ENCODE assay signal across 8 cellular contexts in genomic region chr4:112515278-112516075, GRCh38. TPM values are rescaled to one million over a fixed set of nuclear protein-coding genes. Genes with fewer than 3 reads are reported as not detected.
DNase-seq lines count a peak whose midpoint lies in the region; ATAC-seq and TF ChIP-seq lines count a peak whose summit lies in the region.

No MANE protein-coding gene starts in this region.

- H3K27me3 Mint-ChIP-seq in natural killer cell treated with Interleukin-12 subunit alpha and Interleukin-12 subunit beta and Interleukin-15 and Interleukin-18, amount 100 ng/mL, for 72 hours = peaks cover 74 to 89% of the 10 kb centered on the region in 2 donors

- H3K4me3 Mint-ChIP-seq in natural killer cell treated with Interleukin-12 subunit alpha and Interleukin-12 subunit beta and Interleukin-15 and Interleukin-18, amount 100 ng/mL, for 72 hours = peak overlapping the region; percentile 91

- no peak for TF ChIP-seq POLR2A in esophagus squamous epithelium (IDR thresholded peaks at IDR 0.05)

- H3K36me3 Mint-ChIP-seq in natural killer cell treated with Interleukin-12 subunit alpha and Interleukin-12 subunit beta and Interleukin-15 and Interleukin-18, amount 100 ng/mL, for 72 hours = peaks cover 24% of the 10 kb centered on the region

- TF ChIP-seq CTCF in esophagus squamous epithelium (IDR thresholded peaks at IDR 0.05) = no peak

- H3K4me1 Mint-ChIP-seq in natural killer cell treated with Interleukin-12 subunit alpha and Interleukin-12 subunit beta and Interleukin-15 and Interleukin-18, amount 100 ng/mL, for 72 hours (ENCODE audit: low read depth in 2 of 2) = peaks cover 38 to 42% of the 10 kb centered on the region in 2 donors

- no peaks in the 10 kb centered on the region for H3K36me3 ChIP-seq in HUES48 (ENCODE audit: control insufficient read depth, insufficient read depth, low read length)
- no peaks in the 10 kb centered on the region for H3K36me3 ChIP-seq in esophagus squamous epithelium

- H3K27ac Mint-ChIP-seq in natural killer cell treated with Interleukin-12 subunit alpha and Interleukin-12 subunit beta and Interleukin-15 and Interleukin-18, amount 100 ng/mL, for 72 hours = no peak overlapping the region

- H3K9me3 Mint-ChIP-seq in natural killer cell treated with Interleukin-12 subunit alpha and Interleukin-12 subunit beta and Interleukin-15 and Interleukin-18, amount 100 ng/mL, for 72 hours = no peaks in the 10 kb centered on the region

- intact Hi-C loops in esophagus squamous epithelium (cut with DNase I) = no loop called here

- H3K4me1 ChIP-seq in HUES48 (ENCODE audit: control insufficient read depth, insufficient read depth, low read length) (peaks cover 43% of the 10 kb centered on the region), esophagus squamous epithelium (peaks cover 32 to 59% (median 35%) of the 10 kb centered on the region in 3 donors)

- H3K9ac ChIP-seq in HUES48 (ENCODE audit: low read depth, low read length) = no peak overlapping the region

- ATAC-seq in GM21526 (IDR thresholded peaks at IDR 0.05; ENCODE audit: low FRiP score, unreplicated experiment) = peak; percentile 35
- peak; percentile 75 to 82 for ATAC-seq in natural killer cell treated with Interleukin-12 subunit alpha and Interleukin-12 subunit beta and Interleukin-15 and Interleukin-18, amount 100 ng/mL, for 72 hours

- WGBS in esophagus squamous epithelium, 2 donors = 1% methylated on average over 15 to 18 of the region's 87 CpGs

- DNase-seq in NCI-H2029 treated with DMSO at 0.1 percent for 48 hours (lab: John Stamatoyannopoulos, UW) (peak; percentile 13), NCI-H2029 (lab: John Stamatoyannopoulos, UW) (no peak), UCSD-AML1 (lab: John Stamatoyannopoulos, UW; ENCODE audit: unreplicated experiment) (peak; percentile 54), esophagus squamous epithelium (lab: John Stamatoyannopoulos, UW) (peak; percentile 1), cerebellar cortex (ENCODE audit: low spot score) (no peak)
- no peak for DNase-seq in natural killer cell treated with Interleukin-12 subunit alpha and Interleukin-12 subunit beta and Interleukin-15 and Interleukin-18, amount 100 ng/mL, for 72 hours (ENCODE audit: low spot score)

- H3K4me3 ChIP-seq in HUES48 (ENCODE audit: low read depth, low read length) = peak overlapping the region; percentile 66
- H3K4me3 ChIP-seq in esophagus squamous epithelium = peak overlapping the region; percentile 34 to 79 (median 50)

- H3K9me3 ChIP-seq in HUES48 (ENCODE audit: control insufficient read depth, insufficient read depth, low read length) = no peaks in the 10 kb centered on the region; the same call in 1 of the 2 replicates
- H3K9me3 ChIP-seq in esophagus squamous epithelium = peaks cover 0 to 9% (median 0%) of the 10 kb centered on the region in 3 donors

- no peak overlapping the region for H3K27ac ChIP-seq in HUES48 (ENCODE audit: low read depth, low read length)
- no peak overlapping the region for H3K27ac ChIP-seq in esophagus squamous epithelium

- H3K27me3 ChIP-seq in HUES48 (ENCODE audit: control insufficient read depth, insufficient read depth, low read length) (peaks cover 100% of the 10 kb centered on the region), esophagus squamous epithelium (peaks cover 32 to 100% (median 67%) of the 10 kb centered on the region in 4 donors)

RNA-seq across cellular contexts. Expression of gene NEUROG2, which starts 0.5 kb away (rescaled TPM):
- not detected for total RNA-seq in esophagus squamous epithelium
- total RNA-seq in natural killer cell treated with Interleukin-12 subunit alpha and Interleukin-12 subunit beta and Interleukin-15 and Interleukin-18, amount 100 ng/mL, for 72 hours = not detected

Comparison
In these comparisons a context has a peak if more than half of its experiments do, and no peak if none do; other contexts are left out.
1. DNase-seq: peak in NCI-H2029 treated with DMSO at 0.1 percent for 48 hours (single experiment), UCSD-AML1 (single experiment) and esophagus squamous epithelium (single experiment); none in NCI-H2029 (single experiment), natural killer cell treated with Interleukin-12 subunit alpha and Interleukin-12 subunit beta and Interleukin-15 and Interleukin-18, amount 100 ng/mL, for 72 hours (single experiment) and cerebellar cortex (single experiment).